ENCODE assay signal across 8 cellular contexts in genomic region chrX:1205681-1206611, GRCh38. TPM values are rescaled to one million over a fixed set of nuclear protein-coding genes. Genes with fewer than 3 reads are reported as not detected.
DNase-seq lines count a peak whose midpoint lies in the region; ATAC-seq and TF ChIP-seq lines count a peak whose summit lies in the region.

No MANE protein-coding gene starts in this region.

- no peaks in the 10 kb centered on the region for H3K36me3 ChIP-seq in CD4-positive, CD25-positive, alpha-beta regulatory T cell (ENCODE audit: control insufficient read depth, insufficient read depth, low read length)
- H3K36me3 ChIP-seq in HUES64 (ENCODE audit: insufficient read depth, low read length) = no peaks in the 10 kb centered on the region
- H3K36me3 ChIP-seq in BE2C = no peaks in the 10 kb centered on the region

- ATAC-seq in CD4-positive, CD25-positive, alpha-beta regulatory T cell (ENCODE audit: low read depth in 2 of 2) = peak; percentile 17 to 50

- no peak overlapping the region for H3K27ac ChIP-seq in CD4-positive, CD25-positive, alpha-beta regulatory T cell (ENCODE audit: insufficient read depth, low read length, poor library complexity, severe bottlenecking)
- H3K27ac ChIP-seq in HUES64 (ENCODE audit: low read depth, low read length) (peak overlapping the region; percentile 72), caudate nucleus (ENCODE audit: low read depth, low read length) (no peak overlapping the region)

- H3K9me3 Mint-ChIP-seq in CD4-positive, CD25-positive, alpha-beta regulatory T cell = peaks cover 0 to 6% (median 0%) of the 10 kb centered on the region in 7 donors

- H3K27me3 Mint-ChIP-seq in CD4-positive, CD25-positive, alpha-beta regulatory T cell = peaks cover 6% of the 10 kb centered on the region

- peaks cover 18% of the 10 kb centered on the region for H3K4me1 ChIP-seq in CD4-positive, CD25-positive, alpha-beta regulatory T cell (ENCODE audit: control insufficient read depth, insufficient read depth, low read length, poor library complexity, severe bottlenecking)
- H3K4me1 ChIP-seq in HUES64 (ENCODE audit: insufficient read depth, low read length) (no peaks in the 10 kb centered on the region), BE2C (no peaks in the 10 kb centered on the region)

- peak overlapping the region; percentile 51 for H3K9ac ChIP-seq in HUES64 (ENCODE audit: low read depth, low read length)

- peak in 2 of 3 donors; percentile 51 to 85 for DNase-seq in CD4-positive, CD25-positive, alpha-beta regulatory T cell
- DNase-seq in activated effector memory CD4-positive, alpha-beta T cell treated with Interleukin-2 at 50 U/mL for 16 hours = peak; percentile 30
- DNase-seq in glomerular endothelial cell (ENCODE audit: extremely low read depth, low read depth, low spot score) = peak; percentile 84
- peak; percentile 50 for DNase-seq in non-pigmented ciliary epithelial cell (ENCODE audit: low read depth)
- no peak for DNase-seq in NCI-H1092 treated with DMSO at 0.1 percent for 48 hours (lab: John Stamatoyannopoulos, UW)
- no peak for DNase-seq in caudate nucleus (lab: John Stamatoyannopoulos, UW)
- no peak for DNase-seq in BE2C

- TF ChIP-seq CTCF in BE2C (IDR thresholded peaks at IDR 0.05; ENCODE audit: low read depth, low read length) = no peak

- H3K4me1 Mint-ChIP-seq in CD4-positive, CD25-positive, alpha-beta regulatory T cell = peaks cover 9 to 35% (median 19%) of the 10 kb centered on the region in 4 donors

- H3K36me3 Mint-ChIP-seq in CD4-positive, CD25-positive, alpha-beta regulatory T cell = no peaks in the 10 kb centered on the region

- H3K4me3 ChIP-seq in CD4-positive, CD25-positive, alpha-beta regulatory T cell (ENCODE audit: low read depth, low read length) = peak overlapping the region; percentile 97
- H3K4me3 ChIP-seq in HUES64 (ENCODE audit: low read length) (peak overlapping the region; percentile 62), BE2C (ENCODE audit: low read depth, low read length) (no peak overlapping the region)

- WGBS in HUES64 = 4% methylated on average over 33 of the region's 33 CpGs

- H3K9me3 ChIP-seq in CD4-positive, CD25-positive, alpha-beta regulatory T cell (ENCODE audit: control insufficient read depth in 2 of 2, low read length in 2 of 2) = no peaks in the 10 kb centered on the region
- no peaks in the 10 kb centered on the region for H3K9me3 ChIP-seq in HUES64 (ENCODE audit: insufficient read depth, low read depth, low read length)
- H3K9me3 ChIP-seq in BE2C = no peaks in the 10 kb centered on the region

- H3K4me3 Mint-ChIP-seq in CD4-positive, CD25-positive, alpha-beta regulatory T cell = peak overlapping the region; percentile 80 to 87 (median 82)

- peak overlapping the region in 1 of 3 donors; percentile 15 for H3K27ac Mint-ChIP-seq in CD4-positive, CD25-positive, alpha-beta regulatory T cell

- no peaks in the 10 kb centered on the region for H3K27me3 ChIP-seq in CD4-positive, CD25-positive, alpha-beta regulatory T cell (ENCODE audit: control insufficient read depth, insufficient read depth, low read length)
- H3K27me3 ChIP-seq in HUES64 (ENCODE audit: insufficient read depth, low read length) (no peaks in the 10 kb centered on the region), BE2C (no peaks in the 10 kb centered on the region)

RNA-seq across cellular contexts. Expression of gene CRLF2, which starts 6.5 kb away (rescaled TPM):
- total RNA-seq in CD4-positive, CD25-positive, alpha-beta regulatory T cell = 1.2 TPM
- 1 to 10 TPM in 1 of 4 donors, not detected in 3; 1.4 TPM for polyA plus RNA-seq in CD4-positive, CD25-positive, alpha-beta regulatory T cell
- not detected for polyA plus RNA-seq in HUES64 (2013, experiment 1 of 2)
- polyA plus RNA-seq in HUES64 (2013, experiment 2 of 2) = not detected
- total RNA-seq in glomerular endothelial cell = not detected in 2 replicates
- not detected for polyA plus RNA-seq in BE2C (2012; ENCODE audit: insufficient read depth, insufficient read length, low read depth)

Comparison
In these comparisons a context has a peak if more than half of its experiments do, and no peak if none do; other contexts are left out.
1. DNase-seq: peak in CD4-positive, CD25-positive, alpha-beta regulatory T cell (2 of 3), activated effector memory CD4-positive, alpha-beta T cell treated with Interleukin-2 at 50 U/mL for 16 hours (single experiment), glomerular endothelial cell (single experiment) and non-pigmented ciliary epithelial cell (single experiment); none in NCI-H1092 treated with DMSO at 0.1 percent for 48 hours (single experiment), caudate nucleus (0 of 61) and BE2C (single experiment).